Comparison of ENCODE assay signal across 24 cellular contexts in the genomic region with DNA sequence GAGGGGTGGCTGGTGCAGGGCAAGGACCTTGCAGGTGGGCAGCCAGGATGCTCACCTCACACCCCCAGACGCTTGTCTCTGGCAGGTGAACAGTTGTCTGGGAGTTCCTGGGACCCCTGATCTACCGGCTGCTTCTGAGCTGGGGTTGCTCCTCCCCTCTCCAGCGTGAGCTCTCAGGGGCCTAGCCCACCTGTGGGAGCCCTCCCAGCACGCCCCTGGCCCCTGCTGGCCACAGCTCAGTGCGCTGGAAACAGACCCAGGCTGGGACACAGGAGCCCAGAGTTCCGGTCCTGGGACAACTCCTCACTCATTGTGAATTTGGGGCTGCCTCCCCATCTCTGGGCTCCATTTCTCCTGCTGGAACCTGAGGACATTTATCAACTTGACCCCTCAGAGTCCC. TPM values are rescaled to one million over a fixed set of nuclear protein-coding genes. Genes with fewer than 3 reads are reported as not detected.
A peak's percentile ranks its signal among the peaks of the same experiment; 100 is the strongest.
DNase-seq lines count a peak whose midpoint lies in the region; ATAC-seq and TF ChIP-seq lines count a peak whose summit lies in the region.
"Had no signal": no experiment of that assay in that cellular context is flagged by ENCODE, and none has a peak within 500 bp of the region (broad histone marks: within the 10 kb centered on the region; RNA-seq: fewer than 3 reads in every experiment).

No MANE protein-coding gene starts in this region.

- H3K4me3 ChIP-seq in left ventricle myocardium inferior, result no peak overlapping the region
- H3K4me3 ChIP-seq in neuronal stem cell (ENCODE audit: low read length in 2 of 2), result no peak overlapping the region
- H3K4me3 ChIP-seq in lower lobe of right lung, result no peak overlapping the region
- H3K4me3 ChIP-seq: PC-9, SJSA1 had no signal

- intact Hi-C loops in left ventricle myocardium inferior (cut with micrococcal nuclease) (no loop called here), left ventricle myocardium superior (cut with micrococcal nuclease) (no loop called here), lower lobe of right lung (cut with DNase I) (no loop called here)

- no peak overlapping the region for H2BK15ac ChIP-seq in neuronal stem cell (ENCODE audit: low read length)

- no peak overlapping the region for H2AFZ ChIP-seq in neuronal stem cell (ENCODE audit: low read length)
- H2AFZ ChIP-seq: PC-9 had no signal

- no peak overlapping the region for H2BK12ac ChIP-seq in neuronal stem cell (ENCODE audit: low read length)

- peaks cover 3% of the 10 kb centered on the region for H3K79me1 ChIP-seq in neuronal stem cell (ENCODE audit: low read depth, low read length)

- no peak overlapping the region for H3K18ac ChIP-seq in neuronal stem cell (ENCODE audit: low read length)

- peaks cover 42% of the 10 kb centered on the region for H3K36me3 ChIP-seq in left ventricle myocardium inferior
- peaks cover 0 to 15% of the 10 kb centered on the region in 2 donors for H3K36me3 ChIP-seq in neuronal stem cell (replicated peaks in 1 of 2; ENCODE audit: control insufficient read depth in 2 of 2, insufficient read depth in 2 of 2, low read length in 2 of 2)
- peaks cover 42% of the 10 kb centered on the region for H3K36me3 ChIP-seq in lower lobe of right lung
- H3K36me3 ChIP-seq: BE2C had no signal

- H4K91ac ChIP-seq in neuronal stem cell (ENCODE audit: low read depth, low read length, poor library complexity), result no peak overlapping the region

- no peak overlapping the region for H3K14ac ChIP-seq in neuronal stem cell (ENCODE audit: low read length)

- DNase-seq in left ventricle myocardium inferior, result no peak
- no peak for DNase-seq in left ventricle myocardium superior
- DNase-seq in neuronal stem cell (ENCODE audit: low spot score), result no peak
- DNase-seq in lower lobe of right lung, result no peak
- no peak for DNase-seq in SK-N-DZ (ENCODE audit: low spot score)
- DNase-seq in HK-2 (ENCODE audit: unreplicated experiment), result no peak
- DNase-seq: ACHN; BE2C; CD4-positive, CD25-positive, alpha-beta regulatory T cell; GOT3; KBM-7; MV-4-11; NCI-H1105; NCI-H146; NCI-H1930; NCI-H446; NCI-H524 treated with DMSO at 0.1 percent for 48 hours; NCI-H774; NK-92 treated with Interleukin-12 subunit alpha and Interleukin-12 subunit beta, amount 100 ng/mL, for 24 hours; PC-9; Right ventricle myocardium superior had no signal

- H3K27me3 ChIP-seq in left ventricle myocardium inferior (ENCODE audit: low read depth), result no peaks in the 10 kb centered on the region
- peaks cover 0 to 2% (median 0%) of the 10 kb centered on the region in 3 experiments for H3K27me3 ChIP-seq in neuronal stem cell (ENCODE audit: control insufficient read depth in 3 of 3, insufficient read depth in 3 of 3, low read depth in 1 of 3, low read length in 3 of 3)
- peaks cover 7% of the 10 kb centered on the region for H3K27me3 ChIP-seq in lower lobe of right lung (ENCODE audit: low read depth)
- H3K27me3 ChIP-seq: BE2C, SJSA1 had no signal

- no peak overlapping the region for H3K9ac ChIP-seq in neuronal stem cell (ENCODE audit: low read depth, low read length, poor library complexity)

- H3K9me3 ChIP-seq in left ventricle myocardium inferior (replicated peaks) (no peaks in the 10 kb centered on the region), neuronal stem cell (replicated peaks in 1 of 2; ENCODE audit: control insufficient read depth in 2 of 2, insufficient read depth in 1 of 2, low read depth in 1 of 2, low read length in 2 of 2) (no peaks in the 10 kb centered on the region), lower lobe of right lung (no peaks in the 10 kb centered on the region)
- H3K9me3 ChIP-seq: BE2C, SJSA1 had no signal

- no peak overlapping the region for H2BK5ac ChIP-seq in neuronal stem cell (ENCODE audit: low read length)

- peaks cover 96% of the 10 kb centered on the region for H3K4me1 ChIP-seq in left ventricle myocardium inferior
- H3K4me1 ChIP-seq in neuronal stem cell (ENCODE audit: control insufficient read depth in 2 of 2, insufficient read depth in 1 of 2, low read depth in 1 of 2, low read length in 2 of 2), result peaks cover 52 to 54% of the 10 kb centered on the region in 2 donors
- H3K4me1 ChIP-seq in lower lobe of right lung, result peaks cover 26% of the 10 kb centered on the region

- peak overlapping the region; percentile 64 for H3K27ac ChIP-seq in left ventricle myocardium inferior (replicated peaks)
- peak overlapping the region; percentile 2 for H3K27ac ChIP-seq in cingulate gyrus (ENCODE audit: low read depth, low read length)
- no peak overlapping the region for H3K27ac ChIP-seq in neuronal stem cell (replicated peaks; ENCODE audit: low read length)
- no peak overlapping the region for H3K27ac ChIP-seq in lower lobe of right lung
- H3K27ac ChIP-seq: 22Rv1, PC-9, SJSA1 had no signal

- H3K4me2 ChIP-seq in neuronal stem cell (ENCODE audit: insufficient read depth, low read length, poor library complexity, severe bottlenecking), result no peak overlapping the region
- H3K4me2 ChIP-seq: PC-9 had no signal

- no CpG with 5 or more reads among the region's 6 CpGs for WGBS in neuronal stem cell (ENCODE audit: extremely low coverage in 2 of 2, insufficient read length in 2 of 2, insufficient replicate concordance in 1 of 2), 2 donors

- peak overlapping the region; percentile 61 for H2AK5ac ChIP-seq in neuronal stem cell (ENCODE audit: low read depth, low read length)

- ATAC-seq in left ventricle myocardium superior (no peak), lower lobe of right lung (no peak)

- no peak overlapping the region for H4K8ac ChIP-seq in neuronal stem cell (ENCODE audit: low read depth, low read length)

- H3K23ac ChIP-seq in neuronal stem cell (ENCODE audit: low read depth, low read length, poor library complexity), result no peak overlapping the region

- no peak overlapping the region for H3K4ac ChIP-seq in neuronal stem cell (ENCODE audit: low read length)

- no peak for TF ChIP-seq CTCF in left ventricle myocardium inferior (IDR thresholded peaks at IDR 0.05; ENCODE audit: borderline replicate concordance)
- TF ChIP-seq CTCF in lower lobe of right lung (IDR thresholded peaks at IDR 0.05), result no peak

- H2BK120ac ChIP-seq in neuronal stem cell (ENCODE audit: low read depth, low read length), result no peak overlapping the region

RNA-seq across cellular contexts. Expression of a gene that starts 30.3 kb away (rescaled TPM):
- 60.8 TPM for total RNA-seq in left ventricle myocardium inferior
- total RNA-seq in left ventricle myocardium superior, result 70.3 TPM
- polyA plus RNA-seq in neuronal stem cell (2013, experiment 1 of 2), result 15.0 TPM
- 15.8 TPM for polyA plus RNA-seq in neuronal stem cell (2013, experiment 2 of 2)
- 48.4 TPM for total RNA-seq in lower lobe of right lung
- polyA plus RNA-seq in SK-N-DZ (2014; cell fraction: cytosol; rRNA removed), result 18.2 and 21.7 TPM in 2 replicates
- 20.8 and 21.0 TPM in 2 replicates for polyA plus RNA-seq in SK-N-DZ (2014; cell fraction: nucleus; rRNA removed)

Comparison
In these comparisons a context has a peak if more than half of its experiments do, and no peak if none do; other contexts are left out.
1. H3K27ac ChIP-seq: peak in left ventricle myocardium inferior (single experiment) and cingulate gyrus (single experiment); none in neuronal stem cell (single experiment) and lower lobe of right lung (single experiment).